8 cellular contexts compared by ENCODE assay signal in the genomic region with DNA sequence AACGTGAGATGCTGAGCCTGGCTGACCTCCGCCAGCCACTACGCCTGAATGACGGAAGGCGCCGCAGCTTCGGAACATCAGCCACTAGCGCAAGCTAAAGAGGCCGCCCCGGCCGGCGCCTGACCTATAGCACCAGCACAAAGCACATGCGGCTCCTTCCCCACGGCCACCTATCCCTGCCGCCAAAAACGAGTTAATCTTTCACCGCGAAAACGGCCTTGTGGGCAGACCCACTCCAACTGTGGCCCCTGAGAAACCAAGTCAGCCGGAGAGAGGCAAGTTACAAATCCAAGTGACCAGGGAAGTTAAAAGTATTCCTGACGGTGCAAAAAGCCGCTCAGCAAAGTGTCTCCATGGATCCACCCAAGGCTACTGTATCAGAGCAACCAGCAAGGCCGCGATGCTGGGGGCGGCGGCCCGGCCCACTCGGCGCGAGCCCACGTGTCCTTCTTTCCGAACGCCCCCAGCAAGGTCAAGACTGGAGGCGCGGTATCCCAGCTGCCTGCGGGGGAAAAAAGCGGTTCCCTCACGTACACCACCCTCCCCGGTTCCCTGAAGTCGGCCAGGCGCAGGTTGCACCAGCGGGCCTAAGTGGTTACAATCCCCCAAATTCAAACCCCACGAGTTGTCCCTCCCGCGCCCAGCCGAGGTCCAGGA. TPM values are rescaled to one million over a fixed set of nuclear protein-coding genes. Genes with fewer than 3 reads are reported as not detected.
DNase-seq lines count a peak whose midpoint lies in the region; ATAC-seq and TF ChIP-seq lines count a peak whose summit lies in the region.

No MANE protein-coding gene starts in this region.

- peaks cover 75% of the 10 kb centered on the region for H3K79me2 ChIP-seq in OCI-LY1 (ENCODE audit: insufficient read depth, low read length)

- ATAC-seq in GM18861 (IDR thresholded peaks at IDR 0.05; ENCODE audit: unreplicated experiment) (peak; percentile 19), HG03103 (IDR thresholded peaks at IDR 0.05; ENCODE audit: low read depth, unreplicated experiment) (peak; percentile 14)
- ATAC-seq in stimulated activated naive CD8-positive, alpha-beta T cell treated with anti-CD3 and anti-CD28 coated beads, Interleukin-15, amount 100 ng/mL, for 72 hours = peak; percentile 14

- H3K27ac Mint-ChIP-seq in nephron = peak overlapping the region; percentile 96 to 99 (median 98)
- peak overlapping the region; percentile 98 to 99 for H3K27ac Mint-ChIP-seq in stimulated activated naive CD8-positive, alpha-beta T cell treated with anti-CD3 and anti-CD28 coated beads, Interleukin-15, amount 100 ng/mL, for 72 hours

- no peaks in the 10 kb centered on the region; the same call in 1 of the 2 replicates for H3F3A ChIP-seq in OCI-LY1 (ENCODE audit: insufficient read depth, low read length)

- no peaks in the 10 kb centered on the region for H3K27me3 ChIP-seq in A673 (replicated peaks; ENCODE audit: insufficient read depth, low read depth, low read length, poor library complexity)
- no peaks in the 10 kb centered on the region for H3K27me3 ChIP-seq in OCI-LY1 (ENCODE audit: insufficient read depth, low read length)

- intact Hi-C loops in A673 (cut with micrococcal nuclease; ENCODE audit: unreplicated experiment) = loop anchor here (5.0 kb wide), 1 partner anchor 92 kb away; no protein-coding TSS in a partner anchor

- POLR2A ChIA-PET in A673 (lab: Charles Lee; ENCODE audit: low non-redundant PET) = no interaction called here

- H3K4me3 ChIP-seq in A673 (ENCODE audit: low read depth, low read length, poor library complexity, severe bottlenecking) (peak overlapping the region; percentile 89), OCI-LY1 (ENCODE audit: low read depth, low read length, poor library complexity, severe bottlenecking) (peak overlapping the region; percentile 83), fibroblast of villous mesenchyme (ENCODE audit: low read depth, low read length) (peak overlapping the region; percentile 90)

- peaks cover 43% of the 10 kb centered on the region for H3K4me1 ChIP-seq in A673 (ENCODE audit: insufficient read depth, low read length, poor library complexity, severe bottlenecking)
- H3K4me1 ChIP-seq in OCI-LY1 (ENCODE audit: insufficient read depth, low read length, severe bottlenecking) = peaks cover 48% of the 10 kb centered on the region

- H3K27ac ChIP-seq in A673 (ENCODE audit: low read depth, low read length, poor library complexity, severe bottlenecking) (peak overlapping the region; percentile 97), OCI-LY1 (ENCODE audit: low read depth, low read length, poor library complexity, severe bottlenecking) (peak overlapping the region; percentile 72)

- BruUV-seq in A673 (replicated peaks; lab: Mats Ljungman, UMichigan) = no TSS peak

- peaks cover 77% of the 10 kb centered on the region for H3K36me3 ChIP-seq in A673 (ENCODE audit: insufficient read depth, low read length, poor library complexity, severe bottlenecking)
- H3K36me3 ChIP-seq in OCI-LY1 (ENCODE audit: insufficient read depth, low read length) = peaks cover 90% of the 10 kb centered on the region

- H3K9ac ChIP-seq in OCI-LY1 (ENCODE audit: low read length) = peak overlapping the region; percentile 96

- peak overlapping the region; percentile 90 to 98 (median 92) for H3K4me3 Mint-ChIP-seq in nephron
- peak overlapping the region; percentile 88 to 100 for H3K4me3 Mint-ChIP-seq in stimulated activated naive CD8-positive, alpha-beta T cell treated with anti-CD3 and anti-CD28 coated beads, Interleukin-15, amount 100 ng/mL, for 72 hours

- CTCF ChIA-PET in A673 (lab: Charles Lee) = interaction anchor here (1.3 kb wide), 1 partner anchor 46 kb away, joined by 3 read pairs; the partner anchor contains the start of gene COQ10B

- no peaks in the 10 kb centered on the region for H3K27me3 Mint-ChIP-seq in nephron (ENCODE audit: low read depth)
- H3K27me3 Mint-ChIP-seq in stimulated activated naive CD8-positive, alpha-beta T cell treated with anti-CD3 and anti-CD28 coated beads, Interleukin-15, amount 100 ng/mL, for 72 hours = no peaks in the 10 kb centered on the region

- DNase-seq in A673 (ENCODE audit: low spot score) (peak; percentile 54), fibroblast of villous mesenchyme (ENCODE audit: low read depth) (peak; percentile 78)
- peak; percentile 85 for DNase-seq in activated effector memory CD4-positive, alpha-beta T cell treated with anti-CD3 and anti-CD28 coated beads, Interleukin-2, amount 50 U/mL, for 16 hours
- DNase-seq in stimulated activated naive CD8-positive, alpha-beta T cell treated with anti-CD3 and anti-CD28 coated beads, Interleukin-15, amount 100 ng/mL, for 72 hours = peak; percentile 65 to 75

- peak overlapping the region; percentile 92 for H3K4me2 ChIP-seq in OCI-LY1 (ENCODE audit: low read length)

- H3K36me3 Mint-ChIP-seq in nephron (ENCODE audit: low read depth) = peaks cover 61% of the 10 kb centered on the region

- no peaks in the 10 kb centered on the region for H3K9me3 Mint-ChIP-seq in nephron
- no peaks in the 10 kb centered on the region for H3K9me3 Mint-ChIP-seq in stimulated activated naive CD8-positive, alpha-beta T cell treated with anti-CD3 and anti-CD28 coated beads, Interleukin-15, amount 100 ng/mL, for 72 hours

- no peaks in the 10 kb centered on the region for H3K9me3 ChIP-seq in A673 (ENCODE audit: low read depth, low read length, poor library complexity, severe bottlenecking)
- no peaks in the 10 kb centered on the region for H3K9me3 ChIP-seq in OCI-LY1 (ENCODE audit: low read length)

- no peaks in the 10 kb centered on the region for H3K9me2 ChIP-seq in OCI-LY1 (ENCODE audit: low read depth, low read length)

- no peak for TF ChIP-seq CTCF in A673 (conservative IDR thresholded peaks at IDR 0.05; ENCODE audit: low read depth, low read length)
- TF ChIP-seq CTCF in OCI-LY1 (IDR thresholded peaks at IDR 0.05; ENCODE audit: low read length) = no peak
- no peak for TF ChIP-seq CTCF in fibroblast of villous mesenchyme (IDR thresholded peaks at IDR 0.05; ENCODE audit: insufficient read depth, low read depth, low read length)
- TF ChIP-seq CTCF in nephron (IDR thresholded peaks at IDR 0.05; ENCODE audit: unreplicated experiment in 3 of 3) = no peak

- H2AFZ ChIP-seq in OCI-LY1 (ENCODE audit: low read length) = no peak overlapping the region

- H3K4me1 Mint-ChIP-seq in nephron = peaks cover 41% of the 10 kb centered on the region
- peaks cover 69% of the 10 kb centered on the region for H3K4me1 Mint-ChIP-seq in stimulated activated naive CD8-positive, alpha-beta T cell treated with anti-CD3 and anti-CD28 coated beads, Interleukin-15, amount 100 ng/mL, for 72 hours

- no peaks in the 10 kb centered on the region for H4K20me1 ChIP-seq in OCI-LY1 (ENCODE audit: insufficient read depth, low read length)

RNA-seq across cellular contexts. Expression of gene HSPD1, which starts 0.6 kb away (rescaled TPM):
- total RNA-seq in A673 (2021) (737 and 812 TPM in 2 replicates), fibroblast of villous mesenchyme (118 and 185 TPM in 2 replicates)

RNA-seq across cellular contexts. Expression of gene HSPE1, which starts 1.1 kb away (rescaled TPM):
- total RNA-seq in A673 (2021) = 296 and 356 TPM in 2 replicates
- total RNA-seq in fibroblast of villous mesenchyme = 34.1 and 58.3 TPM in 2 replicates

RNA-seq across cellular contexts. Expression of gene MOB4, which starts 16.8 kb away (rescaled TPM):
- total RNA-seq in A673 (2021) (38.0 and 41.6 TPM in 2 replicates), fibroblast of villous mesenchyme (30.3 and 44.5 TPM in 2 replicates)

RNA-seq across cellular contexts. Expression of gene COQ10B, which starts 45.7 kb away (rescaled TPM):
- total RNA-seq in A673 (2021) = 15.2 and 17.1 TPM in 2 replicates
- total RNA-seq in fibroblast of villous mesenchyme = 49.0 and 69.5 TPM in 2 replicates

Comparison
In these comparisons a context has a peak if more than half of its experiments do, and no peak if none do; other contexts are left out.
1. Peak in every context shown above with its lines: DNase-seq, ATAC-seq, H3K4me3 ChIP-seq and H3K27ac ChIP-seq.